Comparison of ENCODE assay signal across 9 cellular contexts in genomic region chr6:127518710-127519468, GRCh38.
A peak's percentile ranks its signal among the peaks of the same experiment; 100 is the strongest.
DNase-seq lines count a peak whose midpoint lies in the region; ATAC-seq and TF ChIP-seq lines count a peak whose summit lies in the region.
"Had no signal": no experiment of that assay in that cellular context is flagged by ENCODE, and none has a peak within 500 bp of the region (broad histone marks: within the 10 kb centered on the region; RNA-seq: fewer than 3 reads in every experiment).

MTCL3 (minus strand) TSS chr6:127519335.

- TF ChIP-seq EP300 in stomach (IDR thresholded peaks at IDR 0.05): no peak

- no peak within 1 kb of the TSS for H3K4ac ChIP-seq in mesenchymal stem cell (ENCODE audit: low read depth in 1 of 2, low read length in 2 of 2)

- H4K91ac ChIP-seq in mesenchymal stem cell (ENCODE audit: low read length): no peak within 1 kb of the TSS

- DNase-seq in Right ventricle myocardium inferior (ENCODE audit: missing footprints) (peak; percentile 67), right atrium auricular region (ENCODE audit: low spot score) (no peak), SJCRH30 (peak; percentile 39 to 43), brain microvascular endothelial cell (peak; percentile 73), mesenchymal stem cell (peak; percentile 54), stomach (no peak), CD1c-positive myeloid dendritic cell (ENCODE audit: extremely low spot score) (no peak)

- H2BK120ac ChIP-seq in mesenchymal stem cell (ENCODE audit: low read depth, low read length): no peak within 1 kb of the TSS

- peak within 1 kb of the TSS; percentile 73 for H3K9ac ChIP-seq in mesenchymal stem cell (ENCODE audit: low read length)

- intact Hi-C loops in Right ventricle myocardium inferior (cut with DNase I): no loop called here
- intact Hi-C loops in stomach (cut with DNase I; ENCODE audit: low total_unique reads): no loop called here

- peak within 1 kb of the TSS; percentile 76 for H2BK5ac ChIP-seq in mesenchymal stem cell (ENCODE audit: low read depth, low read length, poor library complexity, severe bottlenecking)

- H3K4me3 ChIP-seq in right atrium auricular region: no peak within 1 kb of the TSS
- H3K4me3 ChIP-seq in SJCRH30: peak within 1 kb of the TSS; percentile 47
- H3K4me3 ChIP-seq in brain microvascular endothelial cell (ENCODE audit: low read depth, low read length): peak within 1 kb of the TSS; percentile 54
- peak within 1 kb of the TSS; percentile 60 to 78 for H3K4me3 ChIP-seq in mesenchymal stem cell (ENCODE audit: insufficient read depth in 1 of 2, low read depth in 1 of 2, low read length in 2 of 2)
- H3K4me3 ChIP-seq in stomach: peak within 1 kb of the TSS in 3 of 4 donors; percentile 7 to 26 (median 16)

- H3K18ac ChIP-seq in mesenchymal stem cell (ENCODE audit: low read depth in 1 of 2, low read length in 2 of 2): no peak within 1 kb of the TSS

- no peak within 1 kb of the TSS for H3K27ac ChIP-seq in right atrium auricular region
- H3K27ac ChIP-seq in SJCRH30: peak within 1 kb of the TSS; percentile 45
- peak within 1 kb of the TSS; percentile 46 for H3K27ac ChIP-seq in brain microvascular endothelial cell
- peak within 1 kb of the TSS; percentile 94 for H3K27ac ChIP-seq in mesenchymal stem cell (ENCODE audit: low read length, poor library complexity, severe bottlenecking)
- no peak within 1 kb of the TSS for H3K27ac ChIP-seq in stomach
- H3K27ac ChIP-seq: C4-2B had no signal

- H2BK12ac ChIP-seq in mesenchymal stem cell (ENCODE audit: low read length in 2 of 2): no peak within 1 kb of the TSS

- in situ Hi-C loops in brain microvascular endothelial cell (cut with HindIII; ENCODE audit: low pct_ligation_motif_present, low sequenced_read_pairs): no loop called here

- peaks cover 4% of the 10 kb centered on the region for H3K79me1 ChIP-seq in mesenchymal stem cell (replicated peaks; ENCODE audit: low read length, poor library complexity, severe bottlenecking)

- whole genome bisulfite sequencing in mesenchymal stem cell: 1% methylated on average over 42 of the region's 42 CpGs
- WGBS in stomach, 5 donors: 2 to 8% (median 4%) methylated on average over 36 to 42 of the region's 42 CpGs

- H2BK15ac ChIP-seq in mesenchymal stem cell (ENCODE audit: low read depth, poor library complexity, severe bottlenecking): no peak within 1 kb of the TSS

- no peak for TF ChIP-seq CTCF in right atrium auricular region (IDR thresholded peaks at IDR 0.05)
- no peak for TF ChIP-seq CTCF in brain microvascular endothelial cell (IDR thresholded peaks at IDR 0.05; ENCODE audit: low read depth, low read length, missing control alignments)
- no peak for TF ChIP-seq CTCF in stomach (IDR thresholded peaks at IDR 0.05)

- H3K4me1 ChIP-seq in right atrium auricular region: peaks cover 0 to 27% of the 10 kb centered on the region in 2 donors
- H3K4me1 ChIP-seq in SJCRH30: no peaks in the 10 kb centered on the region
- H3K4me1 ChIP-seq in mesenchymal stem cell (ENCODE audit: control insufficient read depth, insufficient read depth, low read depth, low read length): peaks cover 13% of the 10 kb centered on the region
- peaks cover 23 to 44% (median 35%) of the 10 kb centered on the region in 4 donors for H3K4me1 ChIP-seq in stomach

- H3K36me3 ChIP-seq in right atrium auricular region (no peaks in the 10 kb centered on the region), SJCRH30 (no peaks in the 10 kb centered on the region), brain microvascular endothelial cell (replicated peaks) (no peaks in the 10 kb centered on the region), mesenchymal stem cell (ENCODE audit: control insufficient read depth in 1 of 2, insufficient read depth in 2 of 2, low read depth in 1 of 2, low read length in 2 of 2) (peaks cover 0 to 8% of the 10 kb centered on the region in 2 experiments), stomach (no peaks in the 10 kb centered on the region)

- H2AK5ac ChIP-seq in mesenchymal stem cell (ENCODE audit: low read length, severe bottlenecking): peak within 1 kb of the TSS; percentile 17

- no peaks in the 10 kb centered on the region for H3K9me3 ChIP-seq in right atrium auricular region
- 0 out of 2 replicates have a peak, but pooled peaks cover 2% of the 10 kb centered on the region for H3K9me3 ChIP-seq in SJCRH30 (replicated peaks)
- H3K9me3 ChIP-seq in mesenchymal stem cell (ENCODE audit: control insufficient read depth, low read length): no peaks in the 10 kb centered on the region
- no peaks in the 10 kb centered on the region for H3K9me3 ChIP-seq in stomach

- H3K14ac ChIP-seq in mesenchymal stem cell (ENCODE audit: low read length in 2 of 2): no peak within 1 kb of the TSS

- ATAC-seq in Right ventricle myocardium inferior (no peak), GM18861 (IDR thresholded peaks at IDR 0.05; ENCODE audit: unreplicated experiment) (no peak)

- H3K27me3 ChIP-seq in right atrium auricular region: peaks cover 8 to 10% of the 10 kb centered on the region in 2 donors
- H3K27me3 ChIP-seq in SJCRH30: no peaks in the 10 kb centered on the region
- no peaks in the 10 kb centered on the region for H3K27me3 ChIP-seq in brain microvascular endothelial cell (replicated peaks)
- H3K27me3 ChIP-seq in mesenchymal stem cell (ENCODE audit: control insufficient read depth in 1 of 2, insufficient read depth in 1 of 2, low read length in 2 of 2): no peaks in the 10 kb centered on the region
- H3K27me3 ChIP-seq in stomach: peaks cover 3 to 87% (median 65%) of the 10 kb centered on the region in 3 donors

- no peak within 1 kb of the TSS for H4K8ac ChIP-seq in mesenchymal stem cell (ENCODE audit: low read length)

- TF ChIP-seq POLR2A in stomach (IDR thresholded peaks at IDR 0.05): no peak

- peak within 1 kb of the TSS; percentile 53 for H2AFZ ChIP-seq in mesenchymal stem cell (ENCODE audit: low read depth, low read length)

- peak within 1 kb of the TSS; percentile 92 for H3K4me2 ChIP-seq in mesenchymal stem cell (ENCODE audit: low read length, poor library complexity, severe bottlenecking)

- no peak within 1 kb of the TSS for H3K23ac ChIP-seq in mesenchymal stem cell (ENCODE audit: low read length in 2 of 2)

Comparison
In these comparisons a context has a peak if more than half of its experiments do, and no peak if none do; other contexts are left out.
1. DNase-seq: peak in Right ventricle myocardium inferior (single experiment), SJCRH30 (2 of 2), brain microvascular endothelial cell (single experiment) and mesenchymal stem cell (single experiment); none in right atrium auricular region (single experiment), stomach (single experiment) and CD1c-positive myeloid dendritic cell (single experiment).
2. H3K27ac ChIP-seq: peak in SJCRH30 (single experiment), brain microvascular endothelial cell (single experiment) and mesenchymal stem cell (single experiment); none in right atrium auricular region (0 of 2) and stomach (0 of 5).
3. H3K4me3 ChIP-seq: peak in SJCRH30 (single experiment), brain microvascular endothelial cell (single experiment), mesenchymal stem cell (2 of 2) and stomach (3 of 4); none in right atrium auricular region (0 of 2).